1 cellular context compared by ENCODE assay signal in genomic region chr9:27489087-27489876, GRCh38.
TF ChIP-seq lines count a peak whose summit lies in the region.

No MANE protein-coding gene starts in this region.

TF ChIP-seq in GM12878, 131 proteins besides CTCF, POLR2A, EP300 and RAD21 (continued from another document and continues in another):
- TF ChIP-seq CBX5 (IDR thresholded peaks at IDR 0.05; ENCODE audit: low read depth) (0 out of 2 replicates have a peak, but pooled peaks have one; percentile 51), STAT3 (IDR thresholded peaks at IDR 0.05; ENCODE audit: low read depth, low read length) (no peak), RCOR1 (conservative IDR thresholded peaks at IDR 0.05; ENCODE audit: low read depth, low read length) (no peak), TCF3 (IDR thresholded peaks at IDR 0.05; ENCODE audit: borderline replicate concordance, insufficient read depth, low read depth, low read length) (peak; percentile 89; the same call in 1 of the 2 replicates), SMAD5 (IDR thresholded peaks at IDR 0.05; ENCODE audit: low read depth) (no peak), GABPA (IDR thresholded peaks at IDR 0.05; ENCODE audit: low read depth) (0 out of 2 replicates have a peak, but pooled peaks have one; percentile 14), EED (IDR thresholded peaks at IDR 0.05; ENCODE audit: low read depth) (peak; percentile 75), NR2C1 (IDR thresholded peaks at IDR 0.05) (no peak), SIN3A (IDR thresholded peaks at IDR 0.05; ENCODE audit: low read depth, low read length) (no peak), CHD1 (IDR thresholded peaks at IDR 0.05; ENCODE audit: low read depth, low read length) (no peak), TCF7 (IDR thresholded peaks at IDR 0.05; ENCODE audit: borderline replicate concordance) (peak; percentile 74; the same call in 1 of the 2 replicates), E2F8 (IDR thresholded peaks at IDR 0.05; ENCODE audit: low read depth, partially characterized antibody) (no peak), ZNF274 (IDR thresholded peaks at IDR 0.05; ENCODE audit: insufficient read depth, insufficient read length) (no peak), YBX1 (IDR thresholded peaks at IDR 0.05) (no peak), MTA3 (IDR thresholded peaks at IDR 0.05; ENCODE audit: borderline replicate concordance, low read length) (no peak; the same call in 1 of the 2 replicates), ZBTB11 (CRISPR knock-in tag; IDR thresholded peaks at IDR 0.05) (no peak), HCFC1 (IDR thresholded peaks at IDR 0.05; ENCODE audit: low read length) (no peak), TBL1XR1 (IDR thresholded peaks at IDR 0.05; ENCODE audit: low read depth, low read length) (no peak), EGR1 (IDR thresholded peaks at IDR 0.05; ENCODE audit: borderline replicate concordance in 1 of 2, low read depth in 2 of 2, low read length in 2 of 2) (no peak), BMI1 (IDR thresholded peaks at IDR 0.05; ENCODE audit: borderline replicate concordance) (no peak), TCF12 (IDR thresholded peaks at IDR 0.05; ENCODE audit: low read depth, low read length) (peak; percentile 85), ASH2L (IDR thresholded peaks at IDR 0.05; ENCODE audit: borderline replicate concordance, low read depth) (no peak), SMARCA5 (IDR thresholded peaks at IDR 0.05) (no peak), NFIC (IDR thresholded peaks at IDR 0.05; ENCODE audit: low read depth, low read length) (peak; percentile 76), LARP7 (IDR thresholded peaks at IDR 0.05) (no peak), KDM1A (IDR thresholded peaks at IDR 0.05; ENCODE audit: borderline replicate concordance) (no peak), POLR2AphosphoS2 (IDR thresholded peaks at IDR 0.05; ENCODE audit: low read depth, low read length) (no peak), CHD4 (IDR thresholded peaks at IDR 0.05) (no peak), PAX8 (IDR thresholded peaks at IDR 0.05) (no peak), BCL3 (IDR thresholded peaks at IDR 0.05; ENCODE audit: borderline replicate concordance, insufficient read depth, low read depth, low read length, poor library complexity, severe bottlenecking) (no peak), RB1 (IDR thresholded peaks at IDR 0.05; ENCODE audit: borderline replicate concordance) (no peak), IKZF2 (IDR thresholded peaks at IDR 0.05) (peak; percentile 52 to 60; a peak in 2 of 4 replicates), ETV6 (conservative IDR thresholded peaks at IDR 0.05 in 1 of 2, IDR thresholded peaks at IDR 0.05 in 1 of 2; ENCODE audit: borderline replicate concordance in 1 of 2, low read depth in 1 of 2) (peak in 1 of 2 experiments; percentile 67; a peak in 2 of 4 replicates), CEBPB (IDR thresholded peaks at IDR 0.05; ENCODE audit: borderline replicate concordance in 1 of 2, low read depth in 2 of 2, low read length in 2 of 2) (0 out of 4 replicates have a peak, but pooled peaks of 1 of the 2 experiments have one; percentile 48), FOS (IDR thresholded peaks at IDR 0.05; ENCODE audit: borderline replicate concordance, extremely low read depth, insufficient read length) (no peak), FOXM1 (IDR thresholded peaks at IDR 0.05; ENCODE audit: low read depth, low read length) (peak; percentile 62), IRF4 (IDR thresholded peaks at IDR 0.05; ENCODE audit: low read depth, low read length) (0 out of 2 replicates have a peak, but pooled peaks have one; percentile 24), SMAD1 (IDR thresholded peaks at IDR 0.05; ENCODE audit: low read depth, partially characterized antibody) (no peak), TAF1 (IDR thresholded peaks at IDR 0.05; ENCODE audit: borderline replicate concordance, low read depth, low read length) (no peak), SREBF2 (IDR thresholded peaks at IDR 0.05; ENCODE audit: low read length) (no peak), MEF2A (IDR thresholded peaks at IDR 0.05; ENCODE audit: insufficient read depth, low read depth, low read length) (no peak), SREBF1 (IDR thresholded peaks at IDR 0.05; ENCODE audit: low read length) (no peak), CBFB (IDR thresholded peaks at IDR 0.05; ENCODE audit: low read depth) (peak; percentile 60; the same call in 1 of the 2 replicates)
- TF ChIP-seq, protein P1, sequence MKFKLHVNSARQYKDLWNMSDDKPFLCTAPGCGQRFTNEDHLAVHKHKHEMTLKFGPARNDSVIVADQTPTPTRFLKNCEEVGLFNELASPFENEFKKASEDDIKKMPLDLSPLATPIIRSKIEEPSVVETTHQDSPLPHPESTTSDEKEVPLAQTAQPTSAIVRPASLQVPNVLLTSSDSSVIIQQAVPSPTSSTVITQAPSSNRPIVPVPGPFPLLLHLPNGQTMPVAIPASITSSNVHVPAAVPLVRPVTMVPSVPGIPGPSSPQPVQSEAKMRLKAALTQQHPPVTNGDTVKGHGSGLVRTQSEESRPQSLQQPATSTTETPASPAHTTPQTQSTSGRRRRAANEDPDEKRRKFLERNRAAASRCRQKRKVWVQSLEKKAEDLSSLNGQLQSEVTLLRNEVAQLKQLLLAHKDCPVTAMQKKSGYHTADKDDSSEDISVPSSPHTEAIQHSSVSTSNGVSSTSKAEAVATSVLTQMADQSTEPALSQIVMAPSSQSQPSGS (IDR thresholded peaks at IDR 0.05; ENCODE audit: low read length), result peak; percentile 52; the same call in 1 of the 2 replicates
- TF ChIP-seq, protein P2, sequence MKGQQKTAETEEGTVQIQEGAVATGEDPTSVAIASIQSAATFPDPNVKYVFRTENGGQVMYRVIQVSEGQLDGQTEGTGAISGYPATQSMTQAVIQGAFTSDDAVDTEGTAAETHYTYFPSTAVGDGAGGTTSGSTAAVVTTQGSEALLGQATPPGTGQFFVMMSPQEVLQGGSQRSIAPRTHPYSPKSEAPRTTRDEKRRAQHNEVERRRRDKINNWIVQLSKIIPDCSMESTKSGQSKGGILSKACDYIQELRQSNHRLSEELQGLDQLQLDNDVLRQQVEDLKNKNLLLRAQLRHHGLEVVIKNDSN (IDR thresholded peaks at IDR 0.05; ENCODE audit: borderline replicate concordance, extremely low read length, insufficient read depth, low read depth, low read length), result no peak
- TF ChIP-seq, protein P3, sequence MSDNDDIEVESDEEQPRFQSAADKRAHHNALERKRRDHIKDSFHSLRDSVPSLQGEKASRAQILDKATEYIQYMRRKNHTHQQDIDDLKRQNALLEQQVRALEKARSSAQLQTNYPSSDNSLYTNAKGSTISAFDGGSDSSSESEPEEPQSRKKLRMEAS (IDR thresholded peaks at IDR 0.05; ENCODE audit: low read depth, low read length), result no peak
- TF ChIP-seq, protein P4, sequence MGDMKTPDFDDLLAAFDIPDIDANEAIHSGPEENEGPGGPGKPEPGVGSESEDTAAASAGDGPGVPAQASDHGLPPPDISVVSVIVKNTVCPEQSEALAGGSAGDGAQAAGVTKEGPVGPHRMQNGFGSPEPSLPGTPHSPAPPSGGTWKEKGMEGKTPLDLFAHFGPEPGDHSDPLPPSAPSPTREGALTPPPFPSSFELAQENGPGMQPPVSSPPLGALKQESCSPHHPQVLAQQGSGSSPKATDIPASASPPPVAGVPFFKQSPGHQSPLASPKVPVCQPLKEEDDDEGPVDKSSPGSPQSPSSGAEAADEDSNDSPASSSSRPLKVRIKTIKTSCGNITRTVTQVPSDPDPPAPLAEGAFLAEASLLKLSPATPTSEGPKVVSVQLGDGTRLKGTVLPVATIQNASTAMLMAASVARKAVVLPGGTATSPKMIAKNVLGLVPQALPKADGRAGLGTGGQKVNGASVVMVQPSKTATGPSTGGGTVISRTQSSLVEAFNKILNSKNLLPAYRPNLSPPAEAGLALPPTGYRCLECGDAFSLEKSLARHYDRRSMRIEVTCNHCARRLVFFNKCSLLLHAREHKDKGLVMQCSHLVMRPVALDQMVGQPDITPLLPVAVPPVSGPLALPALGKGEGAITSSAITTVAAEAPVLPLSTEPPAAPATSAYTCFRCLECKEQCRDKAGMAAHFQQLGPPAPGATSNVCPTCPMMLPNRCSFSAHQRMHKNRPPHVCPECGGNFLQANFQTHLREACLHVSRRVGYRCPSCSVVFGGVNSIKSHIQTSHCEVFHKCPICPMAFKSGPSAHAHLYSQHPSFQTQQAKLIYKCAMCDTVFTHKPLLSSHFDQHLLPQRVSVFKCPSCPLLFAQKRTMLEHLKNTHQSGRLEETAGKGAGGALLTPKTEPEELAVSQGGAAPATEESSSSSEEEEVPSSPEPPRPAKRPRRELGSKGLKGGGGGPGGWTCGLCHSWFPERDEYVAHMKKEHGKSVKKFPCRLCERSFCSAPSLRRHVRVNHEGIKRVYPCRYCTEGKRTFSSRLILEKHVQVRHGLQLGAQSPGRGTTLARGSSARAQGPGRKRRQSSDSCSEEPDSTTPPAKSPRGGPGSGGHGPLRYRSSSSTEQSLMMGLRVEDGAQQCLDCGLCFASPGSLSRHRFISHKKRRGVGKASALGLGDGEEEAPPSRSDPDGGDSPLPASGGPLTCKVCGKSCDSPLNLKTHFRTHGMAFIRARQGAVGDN (IDR thresholded peaks at IDR 0.05), result no peak
- TF ChIP-seq, protein P5, sequence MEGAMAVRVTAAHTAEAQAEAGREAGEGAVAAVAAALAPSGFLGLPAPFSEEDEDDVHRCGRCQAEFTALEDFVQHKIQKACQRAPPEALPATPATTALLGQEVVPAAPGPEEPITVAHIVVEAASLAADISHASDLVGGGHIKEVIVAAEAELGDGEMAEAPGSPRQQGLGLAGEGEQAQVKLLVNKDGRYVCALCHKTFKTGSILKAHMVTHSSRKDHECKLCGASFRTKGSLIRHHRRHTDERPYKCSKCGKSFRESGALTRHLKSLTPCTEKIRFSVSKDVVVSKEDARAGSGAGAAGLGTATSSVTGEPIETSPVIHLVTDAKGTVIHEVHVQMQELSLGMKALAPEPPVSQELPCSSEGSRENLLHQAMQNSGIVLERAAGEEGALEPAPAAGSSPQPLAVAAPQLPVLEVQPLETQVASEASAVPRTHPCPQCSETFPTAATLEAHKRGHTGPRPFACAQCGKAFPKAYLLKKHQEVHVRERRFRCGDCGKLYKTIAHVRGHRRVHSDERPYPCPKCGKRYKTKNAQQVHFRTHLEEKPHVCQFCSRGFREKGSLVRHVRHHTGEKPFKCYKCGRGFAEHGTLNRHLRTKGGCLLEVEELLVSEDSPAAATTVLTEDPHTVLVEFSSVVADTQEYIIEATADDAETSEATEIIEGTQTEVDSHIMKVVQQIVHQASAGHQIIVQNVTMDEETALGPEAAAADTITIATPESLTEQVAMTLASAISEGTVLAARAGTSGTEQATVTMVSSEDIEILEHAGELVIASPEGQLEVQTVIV (IDR thresholded peaks at IDR 0.05; ENCODE audit: borderline replicate concordance, partially characterized antibody), result no peak
- TF ChIP-seq, protein P6, sequence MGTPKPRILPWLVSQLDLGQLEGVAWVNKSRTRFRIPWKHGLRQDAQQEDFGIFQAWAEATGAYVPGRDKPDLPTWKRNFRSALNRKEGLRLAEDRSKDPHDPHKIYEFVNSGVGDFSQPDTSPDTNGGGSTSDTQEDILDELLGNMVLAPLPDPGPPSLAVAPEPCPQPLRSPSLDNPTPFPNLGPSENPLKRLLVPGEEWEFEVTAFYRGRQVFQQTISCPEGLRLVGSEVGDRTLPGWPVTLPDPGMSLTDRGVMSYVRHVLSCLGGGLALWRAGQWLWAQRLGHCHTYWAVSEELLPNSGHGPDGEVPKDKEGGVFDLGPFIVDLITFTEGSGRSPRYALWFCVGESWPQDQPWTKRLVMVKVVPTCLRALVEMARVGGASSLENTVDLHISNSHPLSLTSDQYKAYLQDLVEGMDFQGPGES (IDR thresholded peaks at IDR 0.05), result no peak
